In genomic region chr12:65649126-65649525, GRCh38 we compare ENCODE assay signal across 9 cellular contexts.
DNase-seq lines count a peak whose midpoint lies in the region; ATAC-seq and TF ChIP-seq lines count a peak whose summit lies in the region.
"Had no signal": no experiment of that assay in that cellular context is flagged by ENCODE, and none has a peak within 500 bp of the region (broad histone marks: within the 10 kb centered on the region; RNA-seq: fewer than 3 reads in every experiment).

No MANE protein-coding gene starts in this region.

- no peaks in the 10 kb centered on the region for H3K9me3 Mint-ChIP-seq in activated T-helper 2 cell treated with anti-CD3 and anti-CD28 coated beads, Interferon-gamma antibody, Interleukin-2, Interleukin-4, amounts not matched to agents 10 μg/mL and 5 μg/mL and 100 μg/mL, durations not matched to agents 14 hours and 24 hours and 36 hours
- H3K9me3 Mint-ChIP-seq: activated CD4-positive, alpha-beta memory T cell treated with anti-CD3 and anti-CD28 coated beads for 36 hours had no signal

- H3K9me2 ChIP-seq in GM23248 (ENCODE audit: insufficient read depth): no peaks in the 10 kb centered on the region
- no peaks in the 10 kb centered on the region for H3K9me2 ChIP-seq in SK-N-SH

- H3K36me3 ChIP-seq in GM23248 (ENCODE audit: low read depth) (no peaks in the 10 kb centered on the region), SK-N-SH (replicated peaks in 1 of 2; ENCODE audit: control insufficient read depth in 1 of 2, insufficient read depth in 2 of 2, low read length in 1 of 2) (no peaks in the 10 kb centered on the region)

- no peaks in the 10 kb centered on the region for H3K4me1 Mint-ChIP-seq in activated T-helper 2 cell treated with anti-CD3 and anti-CD28 coated beads, Interferon-gamma antibody, Interleukin-2, Interleukin-4, amounts not matched to agents 10 μg/mL and 5 μg/mL and 100 μg/mL, durations not matched to agents 14 hours and 24 hours and 36 hours (ENCODE audit: low read depth)

- peaks cover 10% of the 10 kb centered on the region for H3K27me3 Mint-ChIP-seq in activated T-helper 2 cell treated with anti-CD3 and anti-CD28 coated beads, Interferon-gamma antibody, Interleukin-2, Interleukin-4, amounts not matched to agents 10 μg/mL and 5 μg/mL and 100 μg/mL, durations not matched to agents 14 hours and 24 hours and 36 hours (ENCODE audit: low read depth)

- H2AFZ ChIP-seq in GM23248: no peak overlapping the region
- no peak overlapping the region for H2AFZ ChIP-seq in SK-N-SH (ENCODE audit: low read depth)

- peak; percentile 84 to 99 for TF ChIP-seq EP300 in SK-N-SH (IDR thresholded peaks at IDR 0.05; ENCODE audit: borderline replicate concordance in 1 of 2, low read depth in 1 of 2, low read length in 1 of 2)

- no peak overlapping the region for H3K4me2 ChIP-seq in GM23248 (ENCODE audit: unreplicated experiment)
- peak overlapping the region; percentile 30; the same call in 1 of the 2 replicates for H3K4me2 ChIP-seq in SK-N-SH

- peaks cover 19% of the 10 kb centered on the region for H3K4me1 ChIP-seq in GM23248 (ENCODE audit: insufficient read depth)
- peaks cover 0 to 32% of the 10 kb centered on the region in 2 experiments; a peak in 3 of 4 replicates for H3K4me1 ChIP-seq in SK-N-SH (ENCODE audit: control insufficient read depth in 1 of 2, insufficient read depth in 2 of 2, low read depth in 1 of 2, low read length in 1 of 2)

- TF ChIP-seq RAD21 in SK-N-SH (IDR thresholded peaks at IDR 0.05; ENCODE audit: low read length): no peak

- WGBS in GM23248 (ENCODE audit: low coverage in 1 of 2, low lambda C conversion rate in 2 of 2, missing lambda C conversion rate in 2 of 2), 2 experiments: 0 to 1% methylated on average over 3 of the region's 3 CpGs
- WGBS in SK-N-SH (ENCODE audit: low lambda C conversion rate): 2% methylated on average over 3 of the region's 3 CpGs

- H4K20me1 ChIP-seq in GM23248 (ENCODE audit: insufficient read depth) (no peaks in the 10 kb centered on the region), SK-N-SH (ENCODE audit: insufficient read depth) (no peaks in the 10 kb centered on the region)

- peak overlapping the region; percentile 75 for H3K27ac ChIP-seq in GM23248
- H3K27ac ChIP-seq in SK-N-SH (ENCODE audit: low read depth in 2 of 2, low read length in 1 of 2): peak overlapping the region; percentile 88 to 99

- intact Hi-C loops in activated T-helper 2 cell treated with anti-CD3 and anti-CD28 coated beads, Interferon-gamma antibody, Interleukin-2, Interleukin-4, amounts not matched to agents 10 μg/mL and 5 μg/mL and 100 μg/mL, durations not matched to agents 14 hours and 24 hours and 36 hours (cut with micrococcal nuclease): no loop called here

- no peak overlapping the region for H3K27ac Mint-ChIP-seq in activated T-helper 2 cell treated with anti-CD3 and anti-CD28 coated beads, Interferon-gamma antibody, Interleukin-2, Interleukin-4, amounts not matched to agents 10 μg/mL and 5 μg/mL and 100 μg/mL, durations not matched to agents 14 hours and 24 hours and 36 hours
- H3K27ac Mint-ChIP-seq: activated CD4-positive, alpha-beta memory T cell treated with anti-CD3 and anti-CD28 coated beads for 36 hours had no signal

- no peak for ATAC-seq in GM18519 (IDR thresholded peaks at IDR 0.05; ENCODE audit: low FRiP score, unreplicated experiment)

- DNase-seq in GM23248: peak; percentile 98
- DNase-seq in SK-N-SH: no peak
- DNase-seq in fibroblast of the conjunctiva (ENCODE audit: low read depth): peak; percentile 99
- DNase-seq in smooth muscle cell of the brain vasculature (ENCODE audit: low read depth, low spot score): peak; percentile 80
- no peak for DNase-seq in activated T-helper 2 cell treated with anti-CD3 and anti-CD28 coated beads, Interferon-gamma antibody, Interleukin-2, Interleukin-4, amounts not matched to agents 10 μg/mL and 5 μg/mL and 100 μg/mL, durations not matched to agents 14 hours and 24 hours and 36 hours (ENCODE audit: low spot score)
- DNase-seq in NCI-H187 (lab: John Stamatoyannopoulos, UW): no peak
- DNase-seq in NCI-H1694 (lab: John Stamatoyannopoulos, UW): no peak
- DNase-seq: activated CD4-positive, alpha-beta memory T cell treated with anti-CD3 and anti-CD28 coated beads for 36 hours had no signal

- H3K4me3 Mint-ChIP-seq in activated T-helper 2 cell treated with anti-CD3 and anti-CD28 coated beads, Interferon-gamma antibody, Interleukin-2, Interleukin-4, amounts not matched to agents 10 μg/mL and 5 μg/mL and 100 μg/mL, durations not matched to agents 14 hours and 24 hours and 36 hours (ENCODE audit: low read depth): no peak overlapping the region
- H3K4me3 Mint-ChIP-seq: activated CD4-positive, alpha-beta memory T cell treated with anti-CD3 and anti-CD28 coated beads for 36 hours had no signal

- peaks cover 32% of the 10 kb centered on the region for H3F3A ChIP-seq in GM23248 (ENCODE audit: insufficient read depth)
- peaks cover 35% of the 10 kb centered on the region for H3F3A ChIP-seq in SK-N-SH (replicated peaks; ENCODE audit: insufficient read depth)

- in situ Hi-C loops in GM23248 (cut with MboI): no loop called here

- H3K27me3 ChIP-seq in GM23248 (replicated peaks; ENCODE audit: insufficient read depth) (no peaks in the 10 kb centered on the region), SK-N-SH (ENCODE audit: insufficient read depth) (no peaks in the 10 kb centered on the region)

- no peak overlapping the region for H3K4me3 ChIP-seq in GM23248
- H3K4me3 ChIP-seq in SK-N-SH (ENCODE audit: low read depth in 2 of 2, low read length in 1 of 2): no peak overlapping the region

- no peaks in the 10 kb centered on the region for H3K9me3 ChIP-seq in GM23248 (ENCODE audit: low read depth)
- H3K9me3 ChIP-seq in SK-N-SH: no peaks in the 10 kb centered on the region

- CTCF ChIA-PET in SK-N-SH (lab: Yijun Ruan, JAX): no interaction called here

- H3K79me2 ChIP-seq in GM23248 (ENCODE audit: insufficient read depth) (no peaks in the 10 kb centered on the region), SK-N-SH (ENCODE audit: insufficient read depth) (peaks cover 53% of the 10 kb centered on the region)

- POLR2A ChIA-PET in SK-N-SH (lab: Yijun Ruan, JAX): no interaction called here

- no peak overlapping the region for H3K9ac ChIP-seq in GM23248
- H3K9ac ChIP-seq in SK-N-SH: peak overlapping the region; percentile 74

- no peaks in the 10 kb centered on the region for H3K36me3 Mint-ChIP-seq in activated T-helper 2 cell treated with anti-CD3 and anti-CD28 coated beads, Interferon-gamma antibody, Interleukin-2, Interleukin-4, amounts not matched to agents 10 μg/mL and 5 μg/mL and 100 μg/mL, durations not matched to agents 14 hours and 24 hours and 36 hours (ENCODE audit: low read depth)
- H3K36me3 Mint-ChIP-seq: activated CD4-positive, alpha-beta memory T cell treated with anti-CD3 and anti-CD28 coated beads for 36 hours had no signal

- no peak for TF ChIP-seq CTCF in SK-N-SH (IDR thresholded peaks at IDR 0.05)

TF ChIP-seq in SK-N-SH, 30 proteins besides CTCF, POLR2A, EP300 and RAD21 (continues in another document):
- TF ChIP-seq SIN3A (IDR thresholded peaks at IDR 0.05; ENCODE audit: borderline replicate concordance, low read depth, low read length) (peak; percentile 75; the same call in 1 of the 2 replicates), RCOR1 (IDR thresholded peaks at IDR 0.05; ENCODE audit: low read length) (no peak), REST (IDR thresholded peaks at IDR 0.05; ENCODE audit: low read depth, low read length) (0 out of 2 replicates have a peak, but pooled peaks have one; percentile 31), FOXJ3 (CRISPR knock-in tag; IDR thresholded peaks at IDR 0.05) (no peak), JUND (IDR thresholded peaks at IDR 0.05) (peak; percentile 97), ZBTB33 (IDR thresholded peaks at IDR 0.05; ENCODE audit: borderline replicate concordance, low read depth) (peak; percentile 74; the same call in 1 of the 2 replicates), NRF1 (IDR thresholded peaks at IDR 0.05; ENCODE audit: low read depth, low read length) (no peak), EZH2phosphoT487 (IDR thresholded peaks at IDR 0.05; ENCODE audit: borderline replicate concordance, low read depth) (no peak)

Comparison
In these comparisons a context has a peak if more than half of its experiments do, and no peak if none do; other contexts are left out.
1. DNase-seq: peak in GM23248 (single experiment), fibroblast of the conjunctiva (single experiment) and smooth muscle cell of the brain vasculature (single experiment); none in SK-N-SH (single experiment), activated T-helper 2 cell treated with anti-CD3 and anti-CD28 coated beads, Interferon-gamma antibody, Interleukin-2, Interleukin-4, amounts not matched to agents 10 μg/mL and 5 μg/mL and 100 μg/mL, durations not matched to agents 14 hours and 24 hours and 36 hours (single experiment), NCI-H187 (0 of 2) and NCI-H1694 (single experiment).